1 cellular context compared by ENCODE assay signal in the genomic region with DNA sequence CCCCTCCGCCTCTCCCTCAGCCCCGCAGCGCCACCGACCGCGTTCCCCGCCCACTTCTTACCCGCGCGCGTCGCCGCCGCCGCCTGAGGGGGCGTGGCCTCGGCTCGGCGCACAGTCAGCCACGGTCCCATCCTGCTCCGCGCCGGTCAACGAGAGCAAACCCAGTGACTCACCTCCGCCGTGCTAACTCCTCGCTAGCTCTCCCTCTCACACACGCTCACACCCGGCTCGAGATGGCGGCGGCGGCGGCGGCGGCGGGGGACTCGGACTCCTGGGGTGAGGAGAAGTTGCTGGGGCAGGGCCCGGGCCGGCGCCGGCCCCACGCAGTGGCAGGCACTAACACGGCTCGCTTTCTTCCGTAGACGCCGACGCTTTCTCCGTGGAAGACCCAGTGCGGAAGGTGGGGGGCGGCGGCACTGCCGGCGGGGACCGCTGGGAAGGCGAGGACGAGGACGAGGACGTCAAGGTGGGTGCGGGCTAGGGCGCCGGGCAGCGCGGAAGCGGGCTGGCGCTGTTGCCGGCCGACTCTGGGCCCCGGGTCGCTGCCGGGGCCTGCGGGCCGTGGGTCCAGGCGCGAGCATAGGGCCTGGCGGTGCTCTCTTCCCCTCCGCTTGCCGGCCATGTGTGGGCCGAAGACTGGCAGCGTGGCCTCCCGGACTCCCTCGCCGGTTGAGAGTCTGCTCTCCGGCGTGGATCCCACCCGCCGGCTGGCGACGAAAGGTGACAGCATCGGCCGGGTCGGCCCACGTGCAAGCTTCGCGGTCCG.
TF ChIP-seq lines count a peak whose summit lies in the region.

A gene with protein sequence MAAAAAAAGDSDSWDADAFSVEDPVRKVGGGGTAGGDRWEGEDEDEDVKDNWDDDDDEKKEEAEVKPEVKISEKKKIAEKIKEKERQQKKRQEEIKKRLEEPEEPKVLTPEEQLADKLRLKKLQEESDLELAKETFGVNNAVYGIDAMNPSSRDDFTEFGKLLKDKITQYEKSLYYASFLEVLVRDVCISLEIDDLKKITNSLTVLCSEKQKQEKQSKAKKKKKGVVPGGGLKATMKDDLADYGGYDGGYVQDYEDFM (plus strand): TSS at position 186 of the 766 bp plus-strand sequence. CDS start 48 bp downstream, at position 234.

TF ChIP-seq in GM12878, 131 proteins besides CTCF, POLR2A, EP300 and RAD21 (continued from another document and continues in another):
- TF ChIP-seq, protein P1, sequence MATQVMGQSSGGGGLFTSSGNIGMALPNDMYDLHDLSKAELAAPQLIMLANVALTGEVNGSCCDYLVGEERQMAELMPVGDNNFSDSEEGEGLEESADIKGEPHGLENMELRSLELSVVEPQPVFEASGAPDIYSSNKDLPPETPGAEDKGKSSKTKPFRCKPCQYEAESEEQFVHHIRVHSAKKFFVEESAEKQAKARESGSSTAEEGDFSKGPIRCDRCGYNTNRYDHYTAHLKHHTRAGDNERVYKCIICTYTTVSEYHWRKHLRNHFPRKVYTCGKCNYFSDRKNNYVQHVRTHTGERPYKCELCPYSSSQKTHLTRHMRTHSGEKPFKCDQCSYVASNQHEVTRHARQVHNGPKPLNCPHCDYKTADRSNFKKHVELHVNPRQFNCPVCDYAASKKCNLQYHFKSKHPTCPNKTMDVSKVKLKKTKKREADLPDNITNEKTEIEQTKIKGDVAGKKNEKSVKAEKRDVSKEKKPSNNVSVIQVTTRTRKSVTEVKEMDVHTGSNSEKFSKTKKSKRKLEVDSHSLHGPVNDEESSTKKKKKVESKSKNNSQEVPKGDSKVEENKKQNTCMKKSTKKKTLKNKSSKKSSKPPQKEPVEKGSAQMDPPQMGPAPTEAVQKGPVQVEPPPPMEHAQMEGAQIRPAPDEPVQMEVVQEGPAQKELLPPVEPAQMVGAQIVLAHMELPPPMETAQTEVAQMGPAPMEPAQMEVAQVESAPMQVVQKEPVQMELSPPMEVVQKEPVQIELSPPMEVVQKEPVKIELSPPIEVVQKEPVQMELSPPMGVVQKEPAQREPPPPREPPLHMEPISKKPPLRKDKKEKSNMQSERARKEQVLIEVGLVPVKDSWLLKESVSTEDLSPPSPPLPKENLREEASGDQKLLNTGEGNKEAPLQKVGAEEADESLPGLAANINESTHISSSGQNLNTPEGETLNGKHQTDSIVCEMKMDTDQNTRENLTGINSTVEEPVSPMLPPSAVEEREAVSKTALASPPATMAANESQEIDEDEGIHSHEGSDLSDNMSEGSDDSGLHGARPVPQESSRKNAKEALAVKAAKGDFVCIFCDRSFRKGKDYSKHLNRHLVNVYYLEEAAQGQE (IDR thresholded peaks at IDR 0.05; ENCODE audit: low read depth, low read length): no peak
- TF ChIP-seq ZNF384 (IDR thresholded peaks at IDR 0.05; ENCODE audit: borderline replicate concordance, low read depth, low read length) (no peak), KLF5 (IDR thresholded peaks at IDR 0.05; ENCODE audit: partially characterized antibody) (peak; percentile 42), SREBF2 (IDR thresholded peaks at IDR 0.05; ENCODE audit: low read length) (no peak), TAF1 (IDR thresholded peaks at IDR 0.05; ENCODE audit: borderline replicate concordance, low read depth, low read length) (peak; percentile 87; the same call in 1 of the 2 replicates), ZZZ3 (IDR thresholded peaks at IDR 0.05; ENCODE audit: control insufficient read depth, insufficient read length, low read depth) (no peak), CBX3 (IDR thresholded peaks at IDR 0.05; ENCODE audit: borderline replicate concordance, low read depth) (no peak), SIX5 (IDR thresholded peaks at IDR 0.05; ENCODE audit: low read depth, low read length, severe bottlenecking) (no peak), BHLHE40 (IDR thresholded peaks at IDR 0.05; ENCODE audit: borderline replicate concordance in 1 of 2, low read depth in 2 of 2, low read length in 1 of 2) (peak in 1 of 2 experiments; percentile 17; a peak in 1 of 4 replicates), YBX1 (IDR thresholded peaks at IDR 0.05) (no peak), NR2C1 (IDR thresholded peaks at IDR 0.05) (no peak), ZNF622 (IDR thresholded peaks at IDR 0.05) (no peak), WRNIP1 (IDR thresholded peaks at IDR 0.05; ENCODE audit: borderline replicate concordance, low read depth, low read length) (no peak), TARDBP (IDR thresholded peaks at IDR 0.05; ENCODE audit: borderline replicate concordance) (no peak), IKZF2 (IDR thresholded peaks at IDR 0.05) (no peak), RELA (IDR thresholded peaks at IDR 0.05; ENCODE audit: borderline replicate concordance, partially characterized antibody) (peak; percentile 41), HDGF (IDR thresholded peaks at IDR 0.05) (0 out of 2 replicates have a peak, but pooled peaks have one; percentile 32), LARP7 (IDR thresholded peaks at IDR 0.05) (peak; percentile 95), HDAC2 (IDR thresholded peaks at IDR 0.05) (no peak), HDAC6 (IDR thresholded peaks at IDR 0.05; ENCODE audit: unreplicated experiment) (no peak), CHD4 (IDR thresholded peaks at IDR 0.05) (no peak), ETV6 (conservative IDR thresholded peaks at IDR 0.05 in 1 of 2, IDR thresholded peaks at IDR 0.05 in 1 of 2; ENCODE audit: borderline replicate concordance in 1 of 2, low read depth in 1 of 2) (no peak), RCOR1 (conservative IDR thresholded peaks at IDR 0.05; ENCODE audit: low read depth, low read length) (no peak)
- TF ChIP-seq, protein P2, sequence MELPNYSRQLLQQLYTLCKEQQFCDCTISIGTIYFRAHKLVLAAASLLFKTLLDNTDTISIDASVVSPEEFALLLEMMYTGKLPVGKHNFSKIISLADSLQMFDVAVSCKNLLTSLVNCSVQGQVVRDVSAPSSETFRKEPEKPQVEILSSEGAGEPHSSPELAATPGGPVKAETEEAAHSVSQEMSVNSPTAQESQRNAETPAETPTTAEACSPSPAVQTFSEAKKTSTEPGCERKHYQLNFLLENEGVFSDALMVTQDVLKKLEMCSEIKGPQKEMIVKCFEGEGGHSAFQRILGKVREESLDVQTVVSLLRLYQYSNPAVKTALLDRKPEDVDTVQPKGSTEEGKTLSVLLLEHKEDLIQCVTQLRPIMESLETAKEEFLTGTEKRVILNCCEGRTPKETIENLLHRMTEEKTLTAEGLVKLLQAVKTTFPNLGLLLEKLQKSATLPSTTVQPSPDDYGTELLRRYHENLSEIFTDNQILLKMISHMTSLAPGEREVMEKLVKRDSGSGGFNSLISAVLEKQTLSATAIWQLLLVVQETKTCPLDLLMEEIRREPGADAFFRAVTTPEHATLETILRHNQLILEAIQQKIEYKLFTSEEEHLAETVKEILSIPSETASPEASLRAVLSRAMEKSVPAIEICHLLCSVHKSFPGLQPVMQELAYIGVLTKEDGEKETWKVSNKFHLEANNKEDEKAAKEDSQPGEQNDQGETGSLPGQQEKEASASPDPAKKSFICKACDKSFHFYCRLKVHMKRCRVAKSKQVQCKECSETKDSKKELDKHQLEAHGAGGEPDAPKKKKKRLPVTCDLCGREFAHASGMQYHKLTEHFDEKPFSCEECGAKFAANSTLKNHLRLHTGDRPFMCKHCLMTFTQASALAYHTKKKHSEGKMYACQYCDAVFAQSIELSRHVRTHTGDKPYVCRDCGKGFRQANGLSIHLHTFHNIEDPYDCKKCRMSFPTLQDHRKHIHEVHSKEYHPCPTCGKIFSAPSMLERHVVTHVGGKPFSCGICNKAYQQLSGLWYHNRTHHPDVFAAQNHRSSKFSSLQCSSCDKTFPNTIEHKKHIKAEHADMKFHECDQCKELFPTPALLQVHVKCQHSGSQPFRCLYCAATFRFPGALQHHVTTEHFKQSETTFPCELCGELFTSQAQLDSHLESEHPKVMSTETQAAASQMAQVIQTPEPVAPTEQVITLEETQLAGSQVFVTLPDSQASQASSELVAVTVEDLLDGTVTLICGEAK (IDR thresholded peaks at IDR 0.05; ENCODE audit: borderline replicate concordance): no peak
- TF ChIP-seq, protein P3, sequence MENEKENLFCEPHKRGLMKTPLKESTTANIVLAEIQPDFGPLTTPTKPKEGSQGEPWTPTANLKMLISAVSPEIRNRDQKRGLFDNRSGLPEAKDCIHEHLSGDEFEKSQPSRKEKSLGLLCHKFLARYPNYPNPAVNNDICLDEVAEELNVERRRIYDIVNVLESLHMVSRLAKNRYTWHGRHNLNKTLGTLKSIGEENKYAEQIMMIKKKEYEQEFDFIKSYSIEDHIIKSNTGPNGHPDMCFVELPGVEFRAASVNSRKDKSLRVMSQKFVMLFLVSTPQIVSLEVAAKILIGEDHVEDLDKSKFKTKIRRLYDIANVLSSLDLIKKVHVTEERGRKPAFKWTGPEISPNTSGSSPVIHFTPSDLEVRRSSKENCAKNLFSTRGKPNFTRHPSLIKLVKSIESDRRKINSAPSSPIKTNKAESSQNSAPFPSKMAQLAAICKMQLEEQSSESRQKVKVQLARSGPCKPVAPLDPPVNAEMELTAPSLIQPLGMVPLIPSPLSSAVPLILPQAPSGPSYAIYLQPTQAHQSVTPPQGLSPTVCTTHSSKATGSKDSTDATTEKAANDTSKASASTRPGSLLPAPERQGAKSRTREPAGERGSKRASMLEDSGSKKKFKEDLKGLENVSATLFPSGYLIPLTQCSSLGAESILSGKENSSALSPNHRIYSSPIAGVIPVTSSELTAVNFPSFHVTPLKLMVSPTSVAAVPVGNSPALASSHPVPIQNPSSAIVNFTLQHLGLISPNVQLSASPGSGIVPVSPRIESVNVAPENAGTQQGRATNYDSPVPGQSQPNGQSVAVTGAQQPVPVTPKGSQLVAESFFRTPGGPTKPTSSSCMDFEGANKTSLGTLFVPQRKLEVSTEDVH (IDR thresholded peaks at IDR 0.05; ENCODE audit: low read depth, partially characterized antibody): no peak
- TF ChIP-seq, protein P4, sequence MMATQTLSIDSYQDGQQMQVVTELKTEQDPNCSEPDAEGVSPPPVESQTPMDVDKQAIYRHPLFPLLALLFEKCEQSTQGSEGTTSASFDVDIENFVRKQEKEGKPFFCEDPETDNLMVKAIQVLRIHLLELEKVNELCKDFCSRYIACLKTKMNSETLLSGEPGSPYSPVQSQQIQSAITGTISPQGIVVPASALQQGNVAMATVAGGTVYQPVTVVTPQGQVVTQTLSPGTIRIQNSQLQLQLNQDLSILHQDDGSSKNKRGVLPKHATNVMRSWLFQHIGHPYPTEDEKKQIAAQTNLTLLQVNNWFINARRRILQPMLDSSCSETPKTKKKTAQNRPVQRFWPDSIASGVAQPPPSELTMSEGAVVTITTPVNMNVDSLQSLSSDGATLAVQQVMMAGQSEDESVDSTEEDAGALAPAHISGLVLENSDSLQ (IDR thresholded peaks at IDR 0.05): no peak
- TF ChIP-seq, protein P5, sequence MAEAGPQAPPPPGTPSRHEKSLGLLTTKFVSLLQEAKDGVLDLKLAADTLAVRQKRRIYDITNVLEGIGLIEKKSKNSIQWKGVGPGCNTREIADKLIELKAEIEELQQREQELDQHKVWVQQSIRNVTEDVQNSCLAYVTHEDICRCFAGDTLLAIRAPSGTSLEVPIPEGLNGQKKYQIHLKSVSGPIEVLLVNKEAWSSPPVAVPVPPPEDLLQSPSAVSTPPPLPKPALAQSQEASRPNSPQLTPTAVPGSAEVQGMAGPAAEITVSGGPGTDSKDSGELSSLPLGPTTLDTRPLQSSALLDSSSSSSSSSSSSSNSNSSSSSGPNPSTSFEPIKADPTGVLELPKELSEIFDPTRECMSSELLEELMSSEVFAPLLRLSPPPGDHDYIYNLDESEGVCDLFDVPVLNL (IDR thresholded peaks at IDR 0.05; ENCODE audit: low read depth, low read length): no peak
- TF ChIP-seq, protein P6, sequence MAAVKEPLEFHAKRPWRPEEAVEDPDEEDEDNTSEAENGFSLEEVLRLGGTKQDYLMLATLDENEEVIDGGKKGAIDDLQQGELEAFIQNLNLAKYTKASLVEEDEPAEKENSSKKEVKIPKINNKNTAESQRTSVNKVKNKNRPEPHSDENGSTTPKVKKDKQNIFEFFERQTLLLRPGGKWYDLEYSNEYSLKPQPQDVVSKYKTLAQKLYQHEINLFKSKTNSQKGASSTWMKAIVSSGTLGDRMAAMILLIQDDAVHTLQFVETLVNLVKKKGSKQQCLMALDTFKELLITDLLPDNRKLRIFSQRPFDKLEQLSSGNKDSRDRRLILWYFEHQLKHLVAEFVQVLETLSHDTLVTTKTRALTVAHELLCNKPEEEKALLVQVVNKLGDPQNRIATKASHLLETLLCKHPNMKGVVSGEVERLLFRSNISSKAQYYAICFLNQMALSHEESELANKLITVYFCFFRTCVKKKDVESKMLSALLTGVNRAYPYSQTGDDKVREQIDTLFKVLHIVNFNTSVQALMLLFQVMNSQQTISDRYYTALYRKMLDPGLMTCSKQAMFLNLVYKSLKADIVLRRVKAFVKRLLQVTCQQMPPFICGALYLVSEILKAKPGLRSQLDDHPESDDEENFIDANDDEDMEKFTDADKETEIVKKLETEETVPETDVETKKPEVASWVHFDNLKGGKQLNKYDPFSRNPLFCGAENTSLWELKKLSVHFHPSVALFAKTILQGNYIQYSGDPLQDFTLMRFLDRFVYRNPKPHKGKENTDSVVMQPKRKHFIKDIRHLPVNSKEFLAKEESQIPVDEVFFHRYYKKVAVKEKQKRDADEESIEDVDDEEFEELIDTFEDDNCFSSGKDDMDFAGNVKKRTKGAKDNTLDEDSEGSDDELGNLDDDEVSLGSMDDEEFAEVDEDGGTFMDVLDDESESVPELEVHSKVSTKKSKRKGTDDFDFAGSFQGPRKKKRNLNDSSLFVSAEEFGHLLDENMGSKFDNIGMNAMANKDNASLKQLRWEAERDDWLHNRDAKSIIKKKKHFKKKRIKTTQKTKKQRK (IDR thresholded peaks at IDR 0.05; ENCODE audit: low read depth, low read length): no peak
- TF ChIP-seq, protein P7, sequence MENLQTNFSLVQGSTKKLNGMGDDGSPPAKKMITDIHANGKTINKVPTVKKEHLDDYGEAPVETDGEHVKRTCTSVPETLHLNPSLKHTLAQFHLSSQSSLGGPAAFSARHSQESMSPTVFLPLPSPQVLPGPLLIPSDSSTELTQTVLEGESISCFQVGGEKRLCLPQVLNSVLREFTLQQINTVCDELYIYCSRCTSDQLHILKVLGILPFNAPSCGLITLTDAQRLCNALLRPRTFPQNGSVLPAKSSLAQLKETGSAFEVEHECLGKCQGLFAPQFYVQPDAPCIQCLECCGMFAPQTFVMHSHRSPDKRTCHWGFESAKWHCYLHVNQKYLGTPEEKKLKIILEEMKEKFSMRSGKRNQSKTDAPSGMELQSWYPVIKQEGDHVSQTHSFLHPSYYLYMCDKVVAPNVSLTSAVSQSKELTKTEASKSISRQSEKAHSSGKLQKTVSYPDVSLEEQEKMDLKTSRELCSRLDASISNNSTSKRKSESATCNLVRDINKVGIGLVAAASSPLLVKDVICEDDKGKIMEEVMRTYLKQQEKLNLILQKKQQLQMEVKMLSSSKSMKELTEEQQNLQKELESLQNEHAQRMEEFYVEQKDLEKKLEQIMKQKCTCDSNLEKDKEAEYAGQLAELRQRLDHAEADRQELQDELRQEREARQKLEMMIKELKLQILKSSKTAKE (IDR thresholded peaks at IDR 0.05; ENCODE audit: low read depth, poor library complexity, severe bottlenecking): no peak
- TF ChIP-seq, protein P8, sequence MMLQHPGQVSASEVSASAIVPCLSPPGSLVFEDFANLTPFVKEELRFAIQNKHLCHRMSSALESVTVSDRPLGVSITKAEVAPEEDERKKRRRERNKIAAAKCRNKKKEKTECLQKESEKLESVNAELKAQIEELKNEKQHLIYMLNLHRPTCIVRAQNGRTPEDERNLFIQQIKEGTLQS (IDR thresholded peaks at IDR 0.05; ENCODE audit: borderline replicate concordance, extremely low read depth, low read depth, low read length): no peak
